In genomic region chr1:30242722-30243465, GRCh38 we compare ENCODE assay signal across 24 cellular contexts.
DNase-seq lines count a peak whose midpoint lies in the region; ATAC-seq, FAIRE-seq and TF ChIP-seq lines count a peak whose summit lies in the region.
"Had no signal": no experiment of that assay in that cellular context is flagged by ENCODE, and none has a peak within 500 bp of the region (broad histone marks: within the 10 kb centered on the region; RNA-seq: fewer than 3 reads in every experiment).

No MANE protein-coding gene starts in this region.

- H3K79me2 ChIP-seq in H1 (ENCODE audit: control insufficient read depth in 1 of 2, insufficient read depth in 2 of 2, low read length in 2 of 2), result no peaks in the 10 kb centered on the region

- H2BK20ac ChIP-seq in H1 (ENCODE audit: low read length), result no peak overlapping the region

- H3K79me1 ChIP-seq in H1 (ENCODE audit: low read depth, low read length), result no peaks in the 10 kb centered on the region

- intact Hi-C loops in sigmoid colon (cut with DNase I), result no loop called here

- H3K56ac ChIP-seq in H1 (replicated peaks; ENCODE audit: insufficient read length, low read depth, low read length), result no peak overlapping the region

- H3K4me3 ChIP-seq in H1 (ENCODE audit: extremely low read depth in 1 of 4, insufficient read depth in 2 of 4, low read depth in 3 of 4, low read length in 4 of 4) (no peak overlapping the region), sigmoid colon (no peak overlapping the region)
- H3K4me3 ChIP-seq: gastrocnemius medialis, ovary, transverse colon had no signal

- no peak overlapping the region for H3K14ac ChIP-seq in H1 (ENCODE audit: insufficient read length)

- H3K9me3 ChIP-seq in H1 (ENCODE audit: insufficient read depth in 2 of 2, low read depth in 1 of 2, low read length in 1 of 2) (no peaks in the 10 kb centered on the region), sigmoid colon (no peaks in the 10 kb centered on the region)
- H3K9me3 ChIP-seq: gastrocnemius medialis, ovary, transverse colon had no signal

- POLR2A ChIA-PET in H1 (lab: Charles Lee; ENCODE audit: partially characterized antibody), result no interaction called here

- no peak overlapping the region for H3K18ac ChIP-seq in H1 (ENCODE audit: extremely low read depth, low read length)

- no peak overlapping the region for H4K5ac ChIP-seq in H1 (ENCODE audit: insufficient read length, low read depth, low read length)

- DNase-seq in NCI-H1105 treated with DMSO at 0.1 percent for 48 hours (lab: John Stamatoyannopoulos, UW) (peak; percentile 9), NCI-H1105 (lab: John Stamatoyannopoulos, UW) (no peak), NCI-H1436 (lab: John Stamatoyannopoulos, UW) (peak; percentile 59), H1 (ENCODE audit: low read depth in 1 of 2, low spot score in 2 of 2) (no peak), sigmoid colon (peak; percentile 26), GM19239 (ENCODE audit: insufficient read length, low spot score) (no peak)
- DNase-seq in activated CD8-positive, alpha-beta memory T cell treated with anti-CD3 and anti-CD28 coated beads for 24 hours, result no peak
- DNase-seq: activated CD4-positive, alpha-beta memory T cell treated with anti-CD3 and anti-CD28 coated beads, Interleukin-2, amount 10 ng/mL, durations not matched to agents 7 days and 5 days; activated CD4-positive, CD25-positive, alpha-beta regulatory T cell treated with anti-CD3 and anti-CD28 coated beads, Interleukin-2, amount 50 U/mL, for 72 hours; amniotic stem cell; brain microvascular endothelial cell; DND-41; gastrocnemius medialis; kidney glomerular epithelial cell; NCI-H2081; ovary; PC-3; Right ventricle myocardium superior; T-helper 2 cell; transverse colon had no signal

- H3K27ac ChIP-seq in H1 (ENCODE audit: low read depth, low read length) (no peak overlapping the region), sigmoid colon (no peak overlapping the region)
- H3K27ac ChIP-seq: 22Rv1, brain microvascular endothelial cell, gastrocnemius medialis, ovary, transverse colon had no signal

- TF ChIP-seq POLR2A in H1 (IDR thresholded peaks at IDR 0.05; ENCODE audit: control extremely low read depth in 1 of 2, low read depth in 2 of 2, low read length in 2 of 2), result no peak
- no peak for TF ChIP-seq POLR2A in sigmoid colon (IDR thresholded peaks at IDR 0.05)

- H3K9ac ChIP-seq in H1 (replicated peaks in 1 of 4; ENCODE audit: extremely low read depth in 1 of 4, low read depth in 3 of 4, low read length in 3 of 4), result no peak overlapping the region

- H4K8ac ChIP-seq in H1 (ENCODE audit: extremely low read depth, insufficient read depth, low read length), result no peak overlapping the region

- H2BK120ac ChIP-seq in H1 (replicated peaks; ENCODE audit: low read depth, low read length), result no peak overlapping the region

- WGBS in H1 (ENCODE audit: extremely low coverage in 1 of 2, insufficient coverage in 1 of 2, insufficient read length in 1 of 2, insufficient replicate concordance in 2 of 2, low coverage in 1 of 2, low lambda C conversion rate in 2 of 2, missing lambda C conversion rate in 1 of 2), 2 experiments, result 86% methylated on average over 5 of the region's 5 CpGs; no CpG with 5 or more reads in 1 of the 2 experiments
- WGBS in sigmoid colon, 2 donors, result 44 to 55% methylated on average over 5 of the region's 5 CpGs

- H2BK15ac ChIP-seq in H1 (ENCODE audit: low read length), result no peak overlapping the region

- H3K4ac ChIP-seq in H1 (replicated peaks; ENCODE audit: insufficient read length, low read depth, low read length), result no peak overlapping the region

- H4K20me1 ChIP-seq in H1 (replicated peaks in 1 of 2; ENCODE audit: control insufficient read depth in 1 of 2, insufficient read depth in 2 of 2, low read length in 2 of 2), result no peaks in the 10 kb centered on the region

- TF ChIP-seq EP300 in H1 (IDR thresholded peaks at IDR 0.05; ENCODE audit: borderline replicate concordance in 1 of 2, low read depth in 2 of 2, low read length in 2 of 2), result no peak
- no peak for TF ChIP-seq EP300 in sigmoid colon (IDR thresholded peaks at IDR 0.05)

- TF ChIP-seq RAD21 in H1 (IDR thresholded peaks at IDR 0.05 in 1 of 2, conservative IDR thresholded peaks at IDR 0.05 in 1 of 2; ENCODE audit: low read depth in 2 of 2, low read length in 2 of 2), result no peak

- H3K36me3 ChIP-seq in H1 (ENCODE audit: control insufficient read depth in 2 of 4, insufficient read depth in 4 of 4, low read length in 3 of 4) (no peaks in the 10 kb centered on the region), sigmoid colon (no peaks in the 10 kb centered on the region)
- H3K36me3 ChIP-seq: brain microvascular endothelial cell, gastrocnemius medialis, ovary, transverse colon had no signal

- CTCF ChIA-PET in H1 (lab: Charles Lee; ENCODE audit: partially characterized antibody), result interaction anchor here (0.6 to 4.5 kb wide), 2 partner anchors 9 to 121 kb away, joined by 3 to 31 read pairs; no protein-coding TSS in a partner anchor

- H2AK5ac ChIP-seq in H1 (ENCODE audit: low read depth, low read length), result no peak overlapping the region

- no peaks in the 10 kb centered on the region for H3K23me2 ChIP-seq in H1 (ENCODE audit: low read depth, low read length)

- H4K91ac ChIP-seq in H1 (replicated peaks; ENCODE audit: insufficient read length, low read length), result no peak overlapping the region

- H3K4me1 ChIP-seq in H1 (replicated peaks in 1 of 4; ENCODE audit: control insufficient read depth in 3 of 4, insufficient read depth in 4 of 4, low read length in 3 of 4), result 0 out of 7 replicates have a peak, but pooled peaks cover 0 to 3% (median 0%) of the 10 kb centered on the region in 4 experiments
- no peaks in the 10 kb centered on the region for H3K4me1 ChIP-seq in sigmoid colon
- H3K4me1 ChIP-seq: gastrocnemius medialis, transverse colon had no signal

- H3K4me2 ChIP-seq in H1 (ENCODE audit: insufficient read depth in 1 of 2, low read depth in 2 of 2, low read length in 2 of 2), result no peak overlapping the region

- no peak for TF ChIP-seq CTCF in H1 (IDR thresholded peaks at IDR 0.05; ENCODE audit: control extremely low read depth in 1 of 3, insufficient read depth in 1 of 3, low read depth in 1 of 3, low read length in 3 of 3)
- no peak for TF ChIP-seq CTCF in sigmoid colon (IDR thresholded peaks at IDR 0.05)

- FAIRE-seq in H1 (lab: Jason Lieb, UNC) (no peak), GM19239 (lab: Jason Lieb, UNC) (no peak)

- H3K23ac ChIP-seq in H1 (ENCODE audit: insufficient read length), result no peak overlapping the region

- no peak for ATAC-seq in GM21423 (IDR thresholded peaks at IDR 0.05; ENCODE audit: unreplicated experiment)
- ATAC-seq: gastrocnemius medialis; natural killer cell treated with Interleukin-12 subunit alpha and Interleukin-12 subunit beta and Interleukin-15 and Interleukin-18, amount 100 ng/mL, for 72 hours; PC-3; stimulated activated memory B cell treated with anti-CD40 and anti-IgM and Interleukin-4, amounts not matched to agents 10 μg/mL and 1 μg/mL and 100 μg/mL, for 72 hours had no signal

- no peaks in the 10 kb centered on the region; a peak in 1 of 7 replicates for H3K27me3 ChIP-seq in H1 (replicated peaks in 1 of 4; ENCODE audit: control insufficient read depth in 3 of 4, extremely low read depth in 1 of 4, insufficient read depth in 3 of 4, low read length in 3 of 4)
- peaks cover 0 to 34% (median 0%) of the 10 kb centered on the region in 3 donors for H3K27me3 ChIP-seq in sigmoid colon
- H3K27me3 ChIP-seq: brain microvascular endothelial cell, gastrocnemius medialis, ovary had no signal

- no peak overlapping the region for H2AFZ ChIP-seq in H1 (ENCODE audit: low read length)

- no peak overlapping the region for H2BK5ac ChIP-seq in H1 (ENCODE audit: low read depth, low read length)

- no peak overlapping the region for H2BK12ac ChIP-seq in H1 (ENCODE audit: low read depth, low read length)

TF ChIP-seq in H1, 55 proteins besides CTCF, POLR2A, EP300 and RAD21:
- peak; percentile 13 for TF ChIP-seq NANOG (IDR thresholded peaks at IDR 0.05; ENCODE audit: insufficient read depth, low read depth, low read length, poor library complexity, severe bottlenecking)
- no peak for TF ChIP-seq ZNF274 (IDR thresholded peaks at IDR 0.05; ENCODE audit: borderline replicate concordance, extremely low read depth, low read length)
- no peak for TF ChIP-seq FOSL1 (IDR thresholded peaks at IDR 0.05; ENCODE audit: insufficient read depth, low read depth, low read length)
- no peak for TF ChIP-seq POLR2AphosphoS5 (IDR thresholded peaks at IDR 0.05; ENCODE audit: low read depth, low read length)
- TF ChIP-seq, protein P1, sequence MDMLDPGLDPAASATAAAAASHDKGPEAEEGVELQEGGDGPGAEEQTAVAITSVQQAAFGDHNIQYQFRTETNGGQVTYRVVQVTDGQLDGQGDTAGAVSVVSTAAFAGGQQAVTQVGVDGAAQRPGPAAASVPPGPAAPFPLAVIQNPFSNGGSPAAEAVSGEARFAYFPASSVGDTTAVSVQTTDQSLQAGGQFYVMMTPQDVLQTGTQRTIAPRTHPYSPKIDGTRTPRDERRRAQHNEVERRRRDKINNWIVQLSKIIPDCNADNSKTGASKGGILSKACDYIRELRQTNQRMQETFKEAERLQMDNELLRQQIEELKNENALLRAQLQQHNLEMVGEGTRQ (IDR thresholded peaks at IDR 0.05; ENCODE audit: low read length), result no peak
- TF ChIP-seq CHD2 (IDR thresholded peaks at IDR 0.05; ENCODE audit: low read length), result no peak

Comparison
In these comparisons a context has a peak if more than half of its experiments do, and no peak if none do; other contexts are left out.
1. DNase-seq: peak in NCI-H1105 treated with DMSO at 0.1 percent for 48 hours (single experiment), NCI-H1436 (single experiment) and sigmoid colon (single experiment); none in NCI-H1105 (single experiment), H1 (0 of 2), activated CD8-positive, alpha-beta memory T cell treated with anti-CD3 and anti-CD28 coated beads for 24 hours (single experiment) and GM19239 (single experiment).